8 cellular contexts compared by ENCODE assay signal in the genomic region with DNA sequence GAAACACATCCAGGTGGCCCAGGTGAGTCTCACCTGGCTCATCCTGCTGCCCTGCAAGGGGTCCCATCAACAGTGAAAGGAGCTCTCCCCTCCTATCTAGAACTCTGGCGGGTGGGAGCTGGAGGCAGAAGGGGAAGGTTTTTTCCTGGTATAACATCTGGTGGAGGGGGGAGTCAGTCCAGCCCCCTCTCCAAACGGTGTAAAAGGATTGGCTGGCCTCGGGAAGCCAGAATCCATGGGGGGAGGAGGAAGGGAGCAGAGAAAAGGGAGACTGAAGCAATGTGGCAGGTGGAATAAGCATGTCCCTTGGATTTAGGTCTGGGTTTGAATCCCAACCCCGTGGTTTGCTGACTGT. TPM values are rescaled to one million over a fixed set of nuclear protein-coding genes. Genes with fewer than 3 reads are reported as not detected.
DNase-seq lines count a peak whose midpoint lies in the region; ATAC-seq and TF ChIP-seq lines count a peak whose summit lies in the region.

No MANE protein-coding gene starts in this region.

- H3K4me1 Mint-ChIP-seq in central memory CD8-positive, alpha-beta T cell: peaks cover 28% of the 10 kb centered on the region
- H3K4me1 Mint-ChIP-seq in naive B cell (peaks cover 17 to 22% (median 18%) of the 10 kb centered on the region in 3 donors), endothelial cell (ENCODE audit: unreplicated experiment) (peaks cover 12% of the 10 kb centered on the region)

- H3K4me3 Mint-ChIP-seq in central memory CD8-positive, alpha-beta T cell: peak overlapping the region; percentile 93
- H3K4me3 Mint-ChIP-seq in naive B cell: peak overlapping the region; percentile 60 to 93 (median 82)
- H3K4me3 Mint-ChIP-seq in endothelial cell (ENCODE audit: unreplicated experiment): no peak overlapping the region

- peak overlapping the region in 9 of 10 experiments; percentile 60 to 75 (median 67); a peak in 11 of 20 replicates for H3K4me3 ChIP-seq in BLaER1 treated with 17β-estradiol and CSF1 and Interleukin-3, amounts not matched to agents 10 nM and 100 nM

- H3K9me3 Mint-ChIP-seq in central memory CD8-positive, alpha-beta T cell: no peaks in the 10 kb centered on the region
- H3K9me3 Mint-ChIP-seq in naive B cell (no peaks in the 10 kb centered on the region), endothelial cell (ENCODE audit: unreplicated experiment) (no peaks in the 10 kb centered on the region)

- DNase-seq in NCI-H1694 treated with DMSO at 0.1 percent for 48 hours (lab: John Stamatoyannopoulos, UW) (peak; percentile 72), naive B cell (no peak), amniotic stem cell (lab: John Stamatoyannopoulos, UW) (no peak), NOMO-1 treated with dmso at 0.1 percent for 144 hours (lab: John Stamatoyannopoulos, UW; ENCODE audit: unreplicated experiment) (no peak), endothelial cell (ENCODE audit: low spot score) (no peak)
- no peak for DNase-seq in central memory CD8-positive, alpha-beta T cell (ENCODE audit: low spot score in 2 of 2)
- no peak for DNase-seq in stimulated activated CD4-positive, alpha-beta T cell treated with anti-CD3 and anti-CD28 coated beads, Interleukin-4, amount 100 ng/mL, for 24 hours

- H3K36me3 ChIP-seq in BLaER1 treated with 17β-estradiol and CSF1 and Interleukin-3, amounts not matched to agents 10 nM and 100 nM: no peaks in the 10 kb centered on the region

- peaks cover 0 to 36% (median 22%) of the 10 kb centered on the region in 11 experiments; a peak in 19 of 22 replicates for H4K20me1 ChIP-seq in BLaER1 treated with 17β-estradiol and CSF1 and Interleukin-3, amounts not matched to agents 10 nM and 100 nM

- no peak for ATAC-seq in central memory CD8-positive, alpha-beta T cell (replicated peaks; ENCODE audit: extremely low read depth, poor library complexity, severe bottlenecking)
- ATAC-seq in naive B cell (ENCODE audit: low read depth in 2 of 2): no peak

- peaks cover 24% of the 10 kb centered on the region for H3K27me3 Mint-ChIP-seq in central memory CD8-positive, alpha-beta T cell
- H3K27me3 Mint-ChIP-seq in naive B cell (peaks cover 50 to 78% (median 73%) of the 10 kb centered on the region in 3 donors), endothelial cell (ENCODE audit: unreplicated experiment) (peaks cover 28% of the 10 kb centered on the region)

- no peak for TF ChIP-seq CTCF in endothelial cell (IDR thresholded peaks at IDR 0.05; ENCODE audit: unreplicated experiment)

- H3K27ac Mint-ChIP-seq in central memory CD8-positive, alpha-beta T cell (ENCODE audit: low read depth): peak overlapping the region; percentile 60
- H3K27ac Mint-ChIP-seq in naive B cell: peak overlapping the region in 1 of 6 donors; percentile 15
- H3K27ac Mint-ChIP-seq in endothelial cell (ENCODE audit: unreplicated experiment): no peak overlapping the region

- H3K4me1 ChIP-seq in BLaER1 treated with 17β-estradiol and CSF1 and Interleukin-3, amounts not matched to agents 10 nM and 100 nM: peaks cover 19 to 26% (median 23%) of the 10 kb centered on the region in 10 experiments; a peak in 19 of 20 replicates

- peaks cover 11% of the 10 kb centered on the region for H3K36me3 Mint-ChIP-seq in central memory CD8-positive, alpha-beta T cell (ENCODE audit: insufficient read depth)
- H3K36me3 Mint-ChIP-seq in naive B cell (peaks cover 3 to 6% of the 10 kb centered on the region in 2 donors), endothelial cell (ENCODE audit: low read depth, unreplicated experiment) (no peaks in the 10 kb centered on the region)

- no peak overlapping the region for H3K27ac ChIP-seq in BLaER1 treated with 17β-estradiol and CSF1 and Interleukin-3, amounts not matched to agents 10 nM and 100 nM

- peak overlapping the region in 9 of 11 experiments; percentile 92 to 99 (median 96); a peak in 12 of 22 replicates for H3K4me2 ChIP-seq in BLaER1 treated with 17β-estradiol and CSF1 and Interleukin-3, amounts not matched to agents 10 nM and 100 nM

- H3K27me3 ChIP-seq in BLaER1 treated with 17β-estradiol and CSF1 and Interleukin-3, amounts not matched to agents 10 nM and 100 nM: peaks cover 69 to 85% (median 79%) of the 10 kb centered on the region in 11 experiments

- H3K9ac ChIP-seq in BLaER1 treated with 17β-estradiol and CSF1 and Interleukin-3, amounts not matched to agents 10 nM and 100 nM: no peak overlapping the region

- no peaks in the 10 kb centered on the region for H3K9me3 ChIP-seq in BLaER1 treated with 17β-estradiol and CSF1 and Interleukin-3, amounts not matched to agents 10 nM and 100 nM (replicated peaks in 1 of 11)

RNA-seq across cellular contexts. Expression of a gene that starts 1.2 kb away (rescaled TPM):
- not detected for polyA plus RNA-seq in naive B cell (ENCODE audit: low read depth in 6 of 6)
- 0.28 TPM for total RNA-seq in endothelial cell (ENCODE audit: unreplicated experiment)

RNA-seq across cellular contexts. Expression of a gene that starts 20.7 kb away (rescaled TPM):
- 10 to 100 TPM; 28.5 to 85.5 (median 37.5) TPM for polyA plus RNA-seq in naive B cell (ENCODE audit: low read depth in 6 of 6)
- 31.5 TPM for total RNA-seq in endothelial cell (ENCODE audit: unreplicated experiment)
